ENCODE assay signal across 1 cellular context in the genomic region with DNA sequence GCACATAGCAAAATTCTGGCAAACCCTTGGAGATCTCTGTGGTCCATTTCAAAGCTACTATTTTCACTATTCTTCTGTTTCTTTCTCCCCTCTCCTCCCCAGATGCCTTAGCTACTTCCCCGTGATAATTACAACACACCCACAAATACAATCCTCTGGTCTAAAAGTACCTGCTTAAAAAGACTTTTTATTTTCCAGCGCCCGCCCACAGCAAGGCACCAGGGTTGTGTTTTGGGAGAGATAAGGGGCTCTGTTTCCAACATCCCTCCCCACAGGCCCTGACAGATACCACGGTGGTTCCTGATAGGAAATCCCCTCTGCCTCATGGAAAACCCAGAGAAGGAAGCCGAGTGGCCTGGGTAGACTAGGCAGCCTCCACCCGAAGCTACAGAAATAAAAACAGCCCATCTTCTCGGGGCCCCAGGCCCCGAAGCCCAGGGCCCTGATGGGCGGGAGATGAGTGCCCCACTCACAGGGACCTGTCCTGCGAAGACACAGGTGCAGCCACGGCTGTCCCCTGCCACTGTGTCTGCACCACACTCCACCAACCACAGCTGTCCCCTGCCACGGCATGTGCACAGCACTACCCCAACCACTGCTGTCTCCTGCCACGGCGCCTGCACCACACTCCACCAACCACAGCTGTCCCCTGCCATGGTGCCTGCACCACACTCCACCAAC.
TF ChIP-seq lines count a peak whose summit lies in the region.

No MANE protein-coding gene starts in this region.

TF ChIP-seq in K562, 482 proteins besides CTCF, POLR2A, EP300 and RAD21 (continued from another document and continues in another):
- TF ChIP-seq, protein P1, sequence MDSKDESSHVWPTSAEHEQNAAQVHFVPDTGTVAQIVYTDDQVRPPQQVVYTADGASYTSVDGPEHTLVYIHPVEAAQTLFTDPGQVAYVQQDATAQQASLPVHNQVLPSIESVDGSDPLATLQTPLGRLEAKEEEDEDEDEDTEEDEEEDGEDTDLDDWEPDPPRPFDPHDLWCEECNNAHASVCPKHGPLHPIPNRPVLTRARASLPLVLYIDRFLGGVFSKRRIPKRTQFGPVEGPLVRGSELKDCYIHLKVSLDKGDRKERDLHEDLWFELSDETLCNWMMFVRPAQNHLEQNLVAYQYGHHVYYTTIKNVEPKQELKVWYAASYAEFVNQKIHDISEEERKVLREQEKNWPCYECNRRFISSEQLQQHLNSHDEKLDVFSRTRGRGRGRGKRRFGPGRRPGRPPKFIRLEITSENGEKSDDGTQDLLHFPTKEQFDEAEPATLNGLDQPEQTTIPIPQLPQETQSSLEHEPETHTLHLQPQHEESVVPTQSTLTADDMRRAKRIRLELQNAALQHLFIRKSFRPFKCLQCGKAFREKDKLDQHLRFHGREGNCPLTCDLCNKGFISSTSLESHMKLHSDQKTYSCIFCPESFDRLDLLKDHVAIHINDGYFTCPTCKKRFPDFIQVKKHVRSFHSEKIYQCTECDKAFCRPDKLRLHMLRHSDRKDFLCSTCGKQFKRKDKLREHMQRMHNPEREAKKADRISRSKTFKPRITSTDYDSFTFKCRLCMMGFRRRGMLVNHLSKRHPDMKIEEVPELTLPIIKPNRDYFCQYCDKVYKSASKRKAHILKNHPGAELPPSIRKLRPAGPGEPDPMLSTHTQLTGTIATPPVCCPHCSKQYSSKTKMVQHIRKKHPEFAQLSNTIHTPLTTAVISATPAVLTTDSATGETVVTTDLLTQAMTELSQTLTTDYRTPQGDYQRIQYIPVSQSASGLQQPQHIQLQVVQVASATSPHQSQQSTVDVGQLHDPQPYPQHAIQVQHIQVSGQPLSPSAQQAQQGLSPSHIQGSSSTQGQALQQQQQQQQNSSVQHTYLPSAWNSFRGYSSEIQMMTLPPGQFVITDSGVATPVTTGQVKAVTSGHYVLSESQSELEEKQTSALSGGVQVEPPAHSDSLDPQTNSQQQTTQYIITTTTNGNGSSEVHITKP (IDR thresholded peaks at IDR 0.05; ENCODE audit: partially characterized antibody), result peak; percentile 63
- TF ChIP-seq RCOR1 (IDR thresholded peaks at IDR 0.05; ENCODE audit: borderline replicate concordance in 1 of 2, low read depth in 2 of 2, low read length in 2 of 2) (peak in 1 of 2 experiments; percentile 48; a peak in 1 of 4 replicates), TBP (optimal IDR thresholded peaks at IDR 0.05; ENCODE audit: low read depth, low read length) (peak; percentile 88), ZNF57 (CRISPR knock-in tag; IDR thresholded peaks at IDR 0.05) (no peak), PHTF2 (CRISPR knock-in tag; IDR thresholded peaks at IDR 0.05) (0 out of 2 replicates have a peak, but pooled peaks have one; percentile 2), FIP1L1 (IDR thresholded peaks at IDR 0.05; ENCODE audit: low read depth, low read length, poor library complexity, severe bottlenecking) (peak; percentile 61), HMGN3 (IDR thresholded peaks at IDR 0.05; ENCODE audit: borderline replicate concordance, extremely low read depth, insufficient read length, low read depth, low read length) (peak; percentile 81), SRSF9 (IDR thresholded peaks at IDR 0.05; ENCODE audit: borderline replicate concordance, low read depth, low read length) (no peak), MEIS2 (IDR thresholded peaks at IDR 0.05; ENCODE audit: partially characterized antibody) (peak; percentile 36), STAT5A (IDR thresholded peaks at IDR 0.05; ENCODE audit: borderline replicate concordance, low read length) (peak; percentile 81; the same call in 1 of the 2 replicates), SAFB (IDR thresholded peaks at IDR 0.05; ENCODE audit: borderline replicate concordance, low read depth, low read length) (peak; percentile 32; the same call in 1 of the 2 replicates), ZNF23 (CRISPR knock-in tag; IDR thresholded peaks at IDR 0.05) (no peak), ZNF79 (CRISPR knock-in tag; IDR thresholded peaks at IDR 0.05; ENCODE audit: low read depth) (no peak), KDM2B (CRISPR knock-in tag; IDR thresholded peaks at IDR 0.05) (no peak), C11orf30 (IDR thresholded peaks at IDR 0.05; ENCODE audit: low read depth) (no peak), ZNF274 (IDR thresholded peaks at IDR 0.05; ENCODE audit: borderline replicate concordance, low read depth, low read length) (no peak), NFYB (IDR thresholded peaks at IDR 0.05; ENCODE audit: extremely low read depth, insufficient read length) (no peak), NR1H2 (CRISPR knock-in tag; IDR thresholded peaks at IDR 0.05) (0 out of 2 replicates have a peak, but pooled peaks have one; percentile 55), SMARCA4 (IDR thresholded peaks at IDR 0.05) (peak; percentile 88; the same call in 1 of the 2 replicates), NCOR1 (IDR thresholded peaks at IDR 0.05) (peak; percentile 92), TRIM24 (IDR thresholded peaks at IDR 0.05) (peak in 1 of 2 experiments; percentile 23; a peak in 2 of 4 replicates), HDAC6 (IDR thresholded peaks at IDR 0.05; ENCODE audit: low read depth, low read length) (no peak), SRSF3 (IDR thresholded peaks at IDR 0.05; ENCODE audit: insufficient read depth, low read length) (no peak), ELF4 (CRISPR knock-in tag; IDR thresholded peaks at IDR 0.05) (peak; percentile 66; the same call in 1 of the 2 replicates), KDM1A (IDR thresholded peaks at IDR 0.05) (peak in 1 of 2 experiments; percentile 28; a peak in 1 of 4 replicates), MTA1 (IDR thresholded peaks at IDR 0.05; ENCODE audit: borderline replicate concordance) (peak; percentile 62), POLR2G (IDR thresholded peaks at IDR 0.05; ENCODE audit: low read depth, low read length) (peak; percentile 74), DPF2 (IDR thresholded peaks at IDR 0.05) (peak; percentile 92), TCF7 (IDR thresholded peaks at IDR 0.05; ENCODE audit: borderline replicate concordance) (peak; percentile 55; the same call in 1 of the 2 replicates), KLF13 (tag; IDR thresholded peaks at IDR 0.05; ENCODE audit: borderline replicate concordance, low read depth) (no peak), NCOA6 (IDR thresholded peaks at IDR 0.05) (no peak), RNF2 (IDR thresholded peaks at IDR 0.05) (peak; percentile 73), NFE2 (IDR thresholded peaks at IDR 0.05; ENCODE audit: low read depth) (0 out of 2 replicates have a peak, but pooled peaks have one; percentile 3), HOXB6 (CRISPR knock-in tag; IDR thresholded peaks at IDR 0.05; ENCODE audit: borderline replicate concordance) (no peak), ZNF551 (CRISPR knock-in tag; IDR thresholded peaks at IDR 0.05) (no peak), TAF1 (IDR thresholded peaks at IDR 0.05; ENCODE audit: control insufficient read depth, extremely low read depth, insufficient read depth, low read length, severe bottlenecking) (peak; percentile 39), TCF3 (CRISPR knock-in tag; IDR thresholded peaks at IDR 0.05) (peak; percentile 93), ADNP (tag; IDR thresholded peaks at IDR 0.05) (no peak)
- TF ChIP-seq, protein P2, sequence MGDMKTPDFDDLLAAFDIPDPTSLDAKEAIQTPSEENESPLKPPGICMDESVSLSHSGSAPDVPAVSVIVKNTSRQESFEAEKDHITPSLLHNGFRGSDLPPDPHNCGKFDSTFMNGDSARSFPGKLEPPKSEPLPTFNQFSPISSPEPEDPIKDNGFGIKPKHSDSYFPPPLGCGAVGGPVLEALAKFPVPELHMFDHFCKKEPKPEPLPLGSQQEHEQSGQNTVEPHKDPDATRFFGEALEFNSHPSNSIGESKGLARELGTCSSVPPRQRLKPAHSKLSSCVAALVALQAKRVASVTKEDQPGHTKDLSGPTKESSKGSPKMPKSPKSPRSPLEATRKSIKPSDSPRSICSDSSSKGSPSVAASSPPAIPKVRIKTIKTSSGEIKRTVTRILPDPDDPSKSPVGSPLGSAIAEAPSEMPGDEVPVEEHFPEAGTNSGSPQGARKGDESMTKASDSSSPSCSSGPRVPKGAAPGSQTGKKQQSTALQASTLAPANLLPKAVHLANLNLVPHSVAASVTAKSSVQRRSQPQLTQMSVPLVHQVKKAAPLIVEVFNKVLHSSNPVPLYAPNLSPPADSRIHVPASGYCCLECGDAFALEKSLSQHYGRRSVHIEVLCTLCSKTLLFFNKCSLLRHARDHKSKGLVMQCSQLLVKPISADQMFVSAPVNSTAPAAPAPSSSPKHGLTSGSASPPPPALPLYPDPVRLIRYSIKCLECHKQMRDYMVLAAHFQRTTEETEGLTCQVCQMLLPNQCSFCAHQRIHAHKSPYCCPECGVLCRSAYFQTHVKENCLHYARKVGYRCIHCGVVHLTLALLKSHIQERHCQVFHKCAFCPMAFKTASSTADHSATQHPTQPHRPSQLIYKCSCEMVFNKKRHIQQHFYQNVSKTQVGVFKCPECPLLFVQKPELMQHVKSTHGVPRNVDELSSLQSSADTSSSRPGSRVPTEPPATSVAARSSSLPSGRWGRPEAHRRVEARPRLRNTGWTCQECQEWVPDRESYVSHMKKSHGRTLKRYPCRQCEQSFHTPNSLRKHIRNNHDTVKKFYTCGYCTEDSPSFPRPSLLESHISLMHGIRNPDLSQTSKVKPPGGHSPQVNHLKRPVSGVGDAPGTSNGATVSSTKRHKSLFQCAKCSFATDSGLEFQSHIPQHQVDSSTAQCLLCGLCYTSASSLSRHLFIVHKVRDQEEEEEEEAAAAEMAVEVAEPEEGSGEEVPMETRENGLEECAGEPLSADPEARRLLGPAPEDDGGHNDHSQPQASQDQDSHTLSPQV (IDR thresholded peaks at IDR 0.05), result no peak
- TF ChIP-seq, protein P3, sequence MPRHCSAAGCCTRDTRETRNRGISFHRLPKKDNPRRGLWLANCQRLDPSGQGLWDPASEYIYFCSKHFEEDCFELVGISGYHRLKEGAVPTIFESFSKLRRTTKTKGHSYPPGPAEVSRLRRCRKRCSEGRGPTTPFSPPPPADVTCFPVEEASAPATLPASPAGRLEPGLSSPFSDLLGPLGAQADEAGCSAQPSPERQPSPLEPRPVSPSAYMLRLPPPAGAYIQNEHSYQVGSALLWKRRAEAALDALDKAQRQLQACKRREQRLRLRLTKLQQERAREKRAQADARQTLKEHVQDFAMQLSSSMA (CRISPR knock-in tag; IDR thresholded peaks at IDR 0.05), result peak; percentile 61; the same call in 1 of the 2 replicates
- TF ChIP-seq, protein P4, sequence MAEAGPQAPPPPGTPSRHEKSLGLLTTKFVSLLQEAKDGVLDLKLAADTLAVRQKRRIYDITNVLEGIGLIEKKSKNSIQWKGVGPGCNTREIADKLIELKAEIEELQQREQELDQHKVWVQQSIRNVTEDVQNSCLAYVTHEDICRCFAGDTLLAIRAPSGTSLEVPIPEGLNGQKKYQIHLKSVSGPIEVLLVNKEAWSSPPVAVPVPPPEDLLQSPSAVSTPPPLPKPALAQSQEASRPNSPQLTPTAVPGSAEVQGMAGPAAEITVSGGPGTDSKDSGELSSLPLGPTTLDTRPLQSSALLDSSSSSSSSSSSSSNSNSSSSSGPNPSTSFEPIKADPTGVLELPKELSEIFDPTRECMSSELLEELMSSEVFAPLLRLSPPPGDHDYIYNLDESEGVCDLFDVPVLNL (CRISPR knock-in tag; IDR thresholded peaks at IDR 0.05; ENCODE audit: low read depth), result no peak
- TF ChIP-seq, protein P5, sequence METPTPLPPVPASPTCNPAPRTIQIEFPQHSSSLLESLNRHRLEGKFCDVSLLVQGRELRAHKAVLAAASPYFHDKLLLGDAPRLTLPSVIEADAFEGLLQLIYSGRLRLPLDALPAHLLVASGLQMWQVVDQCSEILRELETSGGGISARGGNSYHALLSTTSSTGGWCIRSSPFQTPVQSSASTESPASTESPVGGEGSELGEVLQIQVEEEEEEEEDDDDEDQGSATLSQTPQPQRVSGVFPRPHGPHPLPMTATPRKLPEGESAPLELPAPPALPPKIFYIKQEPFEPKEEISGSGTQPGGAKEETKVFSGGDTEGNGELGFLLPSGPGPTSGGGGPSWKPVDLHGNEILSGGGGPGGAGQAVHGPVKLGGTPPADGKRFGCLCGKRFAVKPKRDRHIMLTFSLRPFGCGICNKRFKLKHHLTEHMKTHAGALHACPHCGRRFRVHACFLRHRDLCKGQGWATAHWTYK (CRISPR knock-in tag; IDR thresholded peaks at IDR 0.05), result peak; percentile 99
- TF ChIP-seq, protein P6, sequence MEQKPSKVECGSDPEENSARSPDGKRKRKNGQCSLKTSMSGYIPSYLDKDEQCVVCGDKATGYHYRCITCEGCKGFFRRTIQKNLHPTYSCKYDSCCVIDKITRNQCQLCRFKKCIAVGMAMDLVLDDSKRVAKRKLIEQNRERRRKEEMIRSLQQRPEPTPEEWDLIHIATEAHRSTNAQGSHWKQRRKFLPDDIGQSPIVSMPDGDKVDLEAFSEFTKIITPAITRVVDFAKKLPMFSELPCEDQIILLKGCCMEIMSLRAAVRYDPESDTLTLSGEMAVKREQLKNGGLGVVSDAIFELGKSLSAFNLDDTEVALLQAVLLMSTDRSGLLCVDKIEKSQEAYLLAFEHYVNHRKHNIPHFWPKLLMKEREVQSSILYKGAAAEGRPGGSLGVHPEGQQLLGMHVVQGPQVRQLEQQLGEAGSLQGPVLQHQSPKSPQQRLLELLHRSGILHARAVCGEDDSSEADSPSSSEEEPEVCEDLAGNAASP (IDR thresholded peaks at IDR 0.05), result no peak
- TF ChIP-seq, protein P7, sequence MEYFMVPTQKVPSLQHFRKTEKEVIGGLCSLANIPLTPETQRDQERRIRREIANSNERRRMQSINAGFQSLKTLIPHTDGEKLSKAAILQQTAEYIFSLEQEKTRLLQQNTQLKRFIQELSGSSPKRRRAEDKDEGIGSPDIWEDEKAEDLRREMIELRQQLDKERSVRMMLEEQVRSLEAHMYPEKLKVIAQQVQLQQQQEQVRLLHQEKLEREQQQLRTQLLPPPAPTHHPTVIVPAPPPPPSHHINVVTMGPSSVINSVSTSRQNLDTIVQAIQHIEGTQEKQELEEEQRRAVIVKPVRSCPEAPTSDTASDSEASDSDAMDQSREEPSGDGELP (CRISPR knock-in tag; IDR thresholded peaks at IDR 0.05; ENCODE audit: borderline replicate concordance), result peak; percentile 71; the same call in 1 of the 2 replicates
- TF ChIP-seq, protein P8, sequence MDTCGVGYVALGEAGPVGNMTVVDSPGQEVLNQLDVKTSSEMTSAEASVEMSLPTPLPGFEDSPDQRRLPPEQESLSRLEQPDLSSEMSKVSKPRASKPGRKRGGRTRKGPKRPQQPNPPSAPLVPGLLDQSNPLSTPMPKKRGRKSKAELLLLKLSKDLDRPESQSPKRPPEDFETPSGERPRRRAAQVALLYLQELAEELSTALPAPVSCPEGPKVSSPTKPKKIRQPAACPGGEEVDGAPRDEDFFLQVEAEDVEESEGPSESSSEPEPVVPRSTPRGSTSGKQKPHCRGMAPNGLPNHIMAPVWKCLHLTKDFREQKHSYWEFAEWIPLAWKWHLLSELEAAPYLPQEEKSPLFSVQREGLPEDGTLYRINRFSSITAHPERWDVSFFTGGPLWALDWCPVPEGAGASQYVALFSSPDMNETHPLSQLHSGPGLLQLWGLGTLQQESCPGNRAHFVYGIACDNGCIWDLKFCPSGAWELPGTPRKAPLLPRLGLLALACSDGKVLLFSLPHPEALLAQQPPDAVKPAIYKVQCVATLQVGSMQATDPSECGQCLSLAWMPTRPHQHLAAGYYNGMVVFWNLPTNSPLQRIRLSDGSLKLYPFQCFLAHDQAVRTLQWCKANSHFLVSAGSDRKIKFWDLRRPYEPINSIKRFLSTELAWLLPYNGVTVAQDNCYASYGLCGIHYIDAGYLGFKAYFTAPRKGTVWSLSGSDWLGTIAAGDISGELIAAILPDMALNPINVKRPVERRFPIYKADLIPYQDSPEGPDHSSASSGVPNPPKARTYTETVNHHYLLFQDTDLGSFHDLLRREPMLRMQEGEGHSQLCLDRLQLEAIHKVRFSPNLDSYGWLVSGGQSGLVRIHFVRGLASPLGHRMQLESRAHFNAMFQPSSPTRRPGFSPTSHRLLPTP (IDR thresholded peaks at IDR 0.05; ENCODE audit: borderline replicate concordance, extremely low read depth, insufficient read length), result no peak
